9 cellular contexts compared by ENCODE assay signal in genomic region chr7:127396184-127396583, GRCh38. TPM values are rescaled to one million over a fixed set of nuclear protein-coding genes. Genes with fewer than 3 reads are reported as not detected.
DNase-seq lines count a peak whose midpoint lies in the region; ATAC-seq and TF ChIP-seq lines count a peak whose summit lies in the region.
"Had no signal": no experiment of that assay in that cellular context is flagged by ENCODE, and none has a peak within 500 bp of the region (broad histone marks: within the 10 kb centered on the region; RNA-seq: fewer than 3 reads in every experiment).

No MANE protein-coding gene starts in this region.

- intact Hi-C loops in activated naive CD4-positive, alpha-beta T cell treated with anti-CD3 and anti-CD28 coated beads for 36 hours (cut with micrococcal nuclease), result loop anchor here (1.0 to 10.0 kb wide), 3 partner anchors 8 to 1059 kb away; partner anchors contain the start of genes HILPDA and LRRC4

- H3K9me3 ChIP-seq in neural progenitor cell (ENCODE audit: low read depth), result no peaks in the 10 kb centered on the region

- peaks cover 10% of the 10 kb centered on the region for H3K9me3 Mint-ChIP-seq in activated naive CD4-positive, alpha-beta T cell treated with anti-CD3 and anti-CD28 coated beads for 36 hours
- H3K9me3 Mint-ChIP-seq in activated naive CD4-positive, alpha-beta T cell treated with anti-CD3 and anti-CD28 coated beads, Interleukin-2, amount 10 ng/mL, durations not matched to agents 7 days and 5 days, result no peaks in the 10 kb centered on the region
- H3K9me3 Mint-ChIP-seq in neural progenitor cell, result no peaks in the 10 kb centered on the region

- no peak overlapping the region for H3K27ac Mint-ChIP-seq in activated naive CD4-positive, alpha-beta T cell treated with anti-CD3 and anti-CD28 coated beads for 36 hours
- no peak overlapping the region for H3K27ac Mint-ChIP-seq in activated naive CD4-positive, alpha-beta T cell treated with anti-CD3 and anti-CD28 coated beads, Interleukin-2, amount 10 ng/mL, durations not matched to agents 7 days and 5 days
- no peak overlapping the region for H3K27ac Mint-ChIP-seq in neural progenitor cell

- no peaks in the 10 kb centered on the region for H3K36me3 ChIP-seq in neural progenitor cell

- no peak overlapping the region for H3K4me2 ChIP-seq in neural progenitor cell

- peak; percentile 27 for ATAC-seq in HG03103 (IDR thresholded peaks at IDR 0.05; ENCODE audit: low read depth, unreplicated experiment)

- CTCF ChIA-PET in activated naive CD4-positive, alpha-beta T cell treated with anti-CD3 and anti-CD28 coated beads for 36 hours (lab: Charles Lee), result interaction anchor here (0.7 kb wide), 1 partner anchor 693 kb away, joined by 5 read pairs; no protein-coding TSS in a partner anchor
- CTCF ChIA-PET in activated naive CD4-positive, alpha-beta T cell treated with anti-CD3 and anti-CD28 coated beads, Interleukin-2, amount 10 ng/mL, durations not matched to agents 7 days and 5 days (lab: Charles Lee), result interaction anchor here (1.5 kb wide), 1 partner anchor 51 kb away, joined by 5 read pairs; no protein-coding TSS in a partner anchor

- no peak overlapping the region for H3K27ac ChIP-seq in neural progenitor cell

- no peak overlapping the region for H2AFZ ChIP-seq in neural progenitor cell (replicated peaks)

- DNase-seq in activated naive CD4-positive, alpha-beta T cell treated with anti-CD3 and anti-CD28 coated beads for 36 hours, result peak; percentile 70
- no peak for DNase-seq in activated naive CD4-positive, alpha-beta T cell treated with anti-CD3 and anti-CD28 coated beads, Interleukin-2, amount 10 ng/mL, durations not matched to agents 7 days and 5 days
- DNase-seq in SKM-1 (lab: John Stamatoyannopoulos, UW; ENCODE audit: unreplicated experiment) (peak; percentile 95), neural progenitor cell (ENCODE audit: low spot score) (peak; percentile 9), NCI-H748 treated with DMSO at 0.1 percent for 48 hours (lab: John Stamatoyannopoulos, UW) (no peak), NCI-H446 (lab: John Stamatoyannopoulos, UW) (no peak)
- DNase-seq in activated effector memory CD4-positive, alpha-beta T cell treated with Interleukin-2 at 50 U/mL for 16 hours, result no peak
- DNase-seq: COR-L47 had no signal

- no peaks in the 10 kb centered on the region for H3K79me2 ChIP-seq in neural progenitor cell (ENCODE audit: low read depth)

- no peak overlapping the region for H3K4me3 ChIP-seq in neural progenitor cell

- TF ChIP-seq CTCF in neural progenitor cell (IDR thresholded peaks at IDR 0.05), result peak; percentile 27

- no peak overlapping the region for H3K4me3 Mint-ChIP-seq in activated naive CD4-positive, alpha-beta T cell treated with anti-CD3 and anti-CD28 coated beads for 36 hours
- no peak overlapping the region for H3K4me3 Mint-ChIP-seq in activated naive CD4-positive, alpha-beta T cell treated with anti-CD3 and anti-CD28 coated beads, Interleukin-2, amount 10 ng/mL, durations not matched to agents 7 days and 5 days
- no peak overlapping the region for H3K4me3 Mint-ChIP-seq in neural progenitor cell

- H3K36me3 Mint-ChIP-seq in activated naive CD4-positive, alpha-beta T cell treated with anti-CD3 and anti-CD28 coated beads for 36 hours (ENCODE audit: low read depth), result peaks cover 4% of the 10 kb centered on the region
- H3K36me3 Mint-ChIP-seq in activated naive CD4-positive, alpha-beta T cell treated with anti-CD3 and anti-CD28 coated beads, Interleukin-2, amount 10 ng/mL, durations not matched to agents 7 days and 5 days, result peaks cover 3% of the 10 kb centered on the region
- no peaks in the 10 kb centered on the region for H3K36me3 Mint-ChIP-seq in neural progenitor cell

- H3K4me1 Mint-ChIP-seq in activated naive CD4-positive, alpha-beta T cell treated with anti-CD3 and anti-CD28 coated beads for 36 hours (ENCODE audit: low read depth), result peaks cover 29% of the 10 kb centered on the region
- peaks cover 21% of the 10 kb centered on the region for H3K4me1 Mint-ChIP-seq in activated naive CD4-positive, alpha-beta T cell treated with anti-CD3 and anti-CD28 coated beads, Interleukin-2, amount 10 ng/mL, durations not matched to agents 7 days and 5 days
- peaks cover 14% of the 10 kb centered on the region for H3K4me1 Mint-ChIP-seq in neural progenitor cell

- peaks cover 16% of the 10 kb centered on the region for H3F3A ChIP-seq in neural progenitor cell (ENCODE audit: low read depth)

- no peaks in the 10 kb centered on the region for H3K4me1 ChIP-seq in neural progenitor cell

- no peaks in the 10 kb centered on the region for H3K27me3 Mint-ChIP-seq in activated naive CD4-positive, alpha-beta T cell treated with anti-CD3 and anti-CD28 coated beads for 36 hours (ENCODE audit: low read depth)
- peaks cover 23% of the 10 kb centered on the region for H3K27me3 Mint-ChIP-seq in activated naive CD4-positive, alpha-beta T cell treated with anti-CD3 and anti-CD28 coated beads, Interleukin-2, amount 10 ng/mL, durations not matched to agents 7 days and 5 days
- H3K27me3 Mint-ChIP-seq in neural progenitor cell (ENCODE audit: insufficient read depth, low read depth), result peaks cover 8% of the 10 kb centered on the region

- no peak overlapping the region for H3K9ac ChIP-seq in neural progenitor cell

- H4K20me1 ChIP-seq in neural progenitor cell (ENCODE audit: low read depth), result peaks cover 2% of the 10 kb centered on the region

- H3K27me3 ChIP-seq in neural progenitor cell, result peaks cover 64% of the 10 kb centered on the region

RNA-seq across cellular contexts. Expression of gene ZNF800, which starts 3.7 kb away (rescaled TPM):
- total RNA-seq in activated naive CD4-positive, alpha-beta T cell treated with anti-CD3 and anti-CD28 coated beads for 36 hours, result 10 to 100 TPM; 18.2 to 19.5 TPM
- total RNA-seq in neural progenitor cell (ENCODE audit: low replicate concordance), result 9.2 and 26.0 TPM in 2 replicates

Comparison
In these comparisons a context has a peak if more than half of its experiments do, and no peak if none do; other contexts are left out.
1. DNase-seq: peak in activated naive CD4-positive, alpha-beta T cell treated with anti-CD3 and anti-CD28 coated beads for 36 hours (single experiment), SKM-1 (single experiment) and neural progenitor cell (single experiment); none in activated naive CD4-positive, alpha-beta T cell treated with anti-CD3 and anti-CD28 coated beads, Interleukin-2, amount 10 ng/mL, durations not matched to agents 7 days and 5 days (single experiment), NCI-H748 treated with DMSO at 0.1 percent for 48 hours (single experiment), NCI-H446 (0 of 2) and activated effector memory CD4-positive, alpha-beta T cell treated with Interleukin-2 at 50 U/mL for 16 hours (single experiment).